ENCODE assay signal across 25 cellular contexts in genomic region chr1:235734335-235734734, GRCh38.
DNase-seq lines count a peak whose midpoint lies in the region; ATAC-seq, FAIRE-seq and TF ChIP-seq lines count a peak whose summit lies in the region.
"Had no signal": no experiment of that assay in that cellular context is flagged by ENCODE, and none has a peak within 500 bp of the region (broad histone marks: within the 10 kb centered on the region; RNA-seq: fewer than 3 reads in every experiment).

No MANE protein-coding gene starts in this region.

- H3K27ac Mint-ChIP-seq in CD4-positive, CD25-positive, alpha-beta regulatory T cell: no peak overlapping the region
- peak overlapping the region in 1 of 7 donors; percentile 26 for H3K27ac Mint-ChIP-seq in CD4-positive, alpha-beta memory T cell
- H3K27ac Mint-ChIP-seq: activated CD4-positive, alpha-beta memory T cell treated with anti-CD3 and anti-CD28 coated beads for 36 hours; H9; neural progenitor cell; WTC11 had no signal

- in situ Hi-C loops in GM12878 (cut with MboI): no loop called here

- intact Hi-C loops in CD4-positive, alpha-beta memory T cell (cut with micrococcal nuclease): no loop called here
- intact Hi-C loops in GM12878 (cut with micrococcal nuclease; ENCODE audit: unreplicated experiment): no loop called here

- H3K4me3 Mint-ChIP-seq in CD4-positive, CD25-positive, alpha-beta regulatory T cell: no peak overlapping the region
- no peak overlapping the region for H3K4me3 Mint-ChIP-seq in CD4-positive, alpha-beta memory T cell
- H3K4me3 Mint-ChIP-seq: activated CD4-positive, alpha-beta memory T cell treated with anti-CD3 and anti-CD28 coated beads for 36 hours; H9; neural progenitor cell; WTC11 had no signal

- no peaks in the 10 kb centered on the region for H3K27me3 ChIP-seq in CD4-positive, CD25-positive, alpha-beta regulatory T cell (ENCODE audit: control insufficient read depth, insufficient read depth, low read length)
- H3K27me3 ChIP-seq in CD4-positive, alpha-beta memory T cell (ENCODE audit: insufficient read depth, low read length): no peaks in the 10 kb centered on the region
- no peaks in the 10 kb centered on the region for H3K27me3 ChIP-seq in GM12878 (replicated peaks in 1 of 2; ENCODE audit: control insufficient read depth in 2 of 2, insufficient read depth in 2 of 2, low read length in 1 of 2)
- H3K27me3 ChIP-seq: adrenal gland; BLaER1 treated with 17β-estradiol and CSF1 and Interleukin-3, amounts not matched to agents 10 nM and 100 nM; body of pancreas; left lung; neural progenitor cell; right atrium auricular region; spleen; upper lobe of right lung had no signal

- TF ChIP-seq CTCF in GM12878 (IDR thresholded peaks at IDR 0.05 in 2 of 3, conservative IDR thresholded peaks at IDR 0.05 in 1 of 3; ENCODE audit: control insufficient read depth in 2 of 3, extremely low read depth in 1 of 3, insufficient read depth in 1 of 3, low read depth in 3 of 3, low read length in 3 of 3): no peak

- no peaks in the 10 kb centered on the region for H3K27me3 Mint-ChIP-seq in CD4-positive, CD25-positive, alpha-beta regulatory T cell
- no peaks in the 10 kb centered on the region for H3K27me3 Mint-ChIP-seq in CD4-positive, alpha-beta memory T cell
- H3K27me3 Mint-ChIP-seq: activated CD4-positive, alpha-beta memory T cell treated with anti-CD3 and anti-CD28 coated beads for 36 hours had no signal

- peak in 2 of 3 donors; percentile 11 to 52 for DNase-seq in CD4-positive, CD25-positive, alpha-beta regulatory T cell
- DNase-seq in CD4-positive, alpha-beta memory T cell: peak; percentile 20 to 52 (median 42)
- DNase-seq in LoVo (ENCODE audit: low spot score): peak; percentile 16
- DNase-seq in GM12878 (ENCODE audit: low read depth, low spot score): no peak
- no peak for DNase-seq in NCI-H1694 treated with DMSO at 0.1 percent for 48 hours (lab: John Stamatoyannopoulos, UW)
- DNase-seq: activated CD4-positive, alpha-beta memory T cell treated with anti-CD3 and anti-CD28 coated beads for 36 hours; adrenal gland; body of pancreas; H9; KG1; left lung; mesendoderm; NCI-H1436 treated with DMSO at 0.1 percent for 48 hours; spleen; stimulated activated CD4-positive, alpha-beta T cell treated with anti-CD3 and anti-CD28 coated beads, Interleukin-2, amount 100 ng/mL, for 48 hours; substantia nigra; upper lobe of right lung had no signal

- H3K9me3 Mint-ChIP-seq in CD4-positive, CD25-positive, alpha-beta regulatory T cell: no peaks in the 10 kb centered on the region
- H3K9me3 Mint-ChIP-seq in CD4-positive, alpha-beta memory T cell: no peaks in the 10 kb centered on the region
- H3K9me3 Mint-ChIP-seq: activated CD4-positive, alpha-beta memory T cell treated with anti-CD3 and anti-CD28 coated beads for 36 hours; H9; neural progenitor cell; WTC11 had no signal

- RAD21 ChIA-PET in GM12878 (lab: Charles Lee; ENCODE audit: unreplicated experiment): interaction anchor here (0.6 kb wide), 1 partner anchor 462 kb away, joined by 3 read pairs; no protein-coding TSS in a partner anchor

- no peak for FAIRE-seq in GM12878 (lab: Jason Lieb, UNC)

- no peak overlapping the region for H3K4me2 ChIP-seq in GM12878 (ENCODE audit: control insufficient read depth, insufficient read depth)
- H3K4me2 ChIP-seq: BLaER1 treated with 17β-estradiol and CSF1 and Interleukin-3, amounts not matched to agents 10 nM and 100 nM; neural progenitor cell had no signal

- H2AFZ ChIP-seq in GM12878 (ENCODE audit: control insufficient read depth, low read depth, low read length): no peak overlapping the region
- H2AFZ ChIP-seq: neural progenitor cell, parathyroid adenoma had no signal

- peaks cover 6% of the 10 kb centered on the region for H3K36me3 ChIP-seq in CD4-positive, CD25-positive, alpha-beta regulatory T cell (ENCODE audit: control insufficient read depth, insufficient read depth, low read length)
- no peaks in the 10 kb centered on the region for H3K36me3 ChIP-seq in CD4-positive, alpha-beta memory T cell (ENCODE audit: insufficient read depth, low read length)
- no peaks in the 10 kb centered on the region for H3K36me3 ChIP-seq in GM12878 (ENCODE audit: control insufficient read depth in 2 of 2, insufficient read depth in 2 of 2, low read length in 1 of 2)
- H3K36me3 ChIP-seq: neural progenitor cell had no signal

- TF ChIP-seq RAD21 in GM12878 (IDR thresholded peaks at IDR 0.05; ENCODE audit: insufficient read depth, low read depth, low read length): no peak

- no peaks in the 10 kb centered on the region for H3K79me2 ChIP-seq in GM12878 (ENCODE audit: control insufficient read depth, insufficient read depth, low read length)
- H3K79me2 ChIP-seq: parathyroid adenoma had no signal

- no peak overlapping the region for H3K9ac ChIP-seq in GM12878 (ENCODE audit: control insufficient read depth, insufficient read depth, low read length)
- H3K9ac ChIP-seq: BLaER1 treated with 17β-estradiol and CSF1 and Interleukin-3, amounts not matched to agents 10 nM and 100 nM; neural progenitor cell; parathyroid adenoma had no signal

- no peak overlapping the region for H3K4me3 ChIP-seq in CD4-positive, CD25-positive, alpha-beta regulatory T cell (ENCODE audit: low read depth, low read length)
- H3K4me3 ChIP-seq in CD4-positive, alpha-beta memory T cell (ENCODE audit: low read length in 2 of 2): no peak overlapping the region
- no peak overlapping the region for H3K4me3 ChIP-seq in GM12878
- H3K4me3 ChIP-seq: adrenal gland; BLaER1 treated with 17β-estradiol and CSF1 and Interleukin-3, amounts not matched to agents 10 nM and 100 nM; body of pancreas; left lung; neural progenitor cell; right atrium auricular region; spleen; upper lobe of right lung had no signal

- SMC1A ChIA-PET in GM12878 (lab: Charles Lee; ENCODE audit: uncharacterized antibody, unreplicated experiment): no interaction called here

- POLR2A ChIA-PET in CD4-positive, alpha-beta memory T cell (lab: Charles Lee; ENCODE audit: partially characterized antibody): no interaction called here
- POLR2A ChIA-PET in GM12878 (lab: Charles Lee): no interaction called here

- peak; percentile 68 to 71 for ATAC-seq in CD4-positive, CD25-positive, alpha-beta regulatory T cell (ENCODE audit: low read depth in 2 of 2)
- ATAC-seq in GM12878: no peak
- no peak for ATAC-seq in HG02885 (IDR thresholded peaks at IDR 0.05; ENCODE audit: poor library complexity, unreplicated experiment)
- no peak for ATAC-seq in GM21526 (IDR thresholded peaks at IDR 0.05; ENCODE audit: low FRiP score, unreplicated experiment)
- ATAC-seq: body of pancreas, left lung, upper lobe of right lung, WTC11 had no signal

- H3K27ac ChIP-seq in CD4-positive, CD25-positive, alpha-beta regulatory T cell (ENCODE audit: insufficient read depth, low read length, poor library complexity, severe bottlenecking): no peak overlapping the region
- no peak overlapping the region for H3K27ac ChIP-seq in CD4-positive, alpha-beta memory T cell (ENCODE audit: low read depth, low read length)
- H3K27ac ChIP-seq in GM12878 (ENCODE audit: control insufficient read depth, insufficient read depth): no peak overlapping the region
- H3K27ac ChIP-seq: adrenal gland; BLaER1 treated with 17β-estradiol and CSF1 and Interleukin-3, amounts not matched to agents 10 nM and 100 nM; body of pancreas; epithelial cell of prostate; left lung; neural progenitor cell; parathyroid adenoma; right atrium auricular region; spleen; upper lobe of right lung had no signal

- CTCF ChIA-PET in CD4-positive, alpha-beta memory T cell (lab: Charles Lee; ENCODE audit: partially characterized antibody): no interaction called here
- CTCF ChIA-PET in GM12878 (lab: Yijun Ruan, JAX): interaction anchor here (1.0 to 3.3 kb wide), 2 partner anchors 39 to 108 kb away, joined by 4 to 12 read pairs; no protein-coding TSS in a partner anchor

- TF ChIP-seq POLR2A in GM12878 (IDR thresholded peaks at IDR 0.05; ENCODE audit: low read depth, low read length): no peak

- peaks cover 0 to 7% (median 5%) of the 10 kb centered on the region in 4 donors for H3K4me1 Mint-ChIP-seq in CD4-positive, CD25-positive, alpha-beta regulatory T cell
- peaks cover 0 to 3% (median 0%) of the 10 kb centered on the region in 4 donors for H3K4me1 Mint-ChIP-seq in CD4-positive, alpha-beta memory T cell
- H3K4me1 Mint-ChIP-seq: H9, neural progenitor cell, WTC11 had no signal

- no TSS peak for BruUV-seq in GM12878 (replicated peaks; lab: Mats Ljungman, UMichigan)

- peaks cover 27% of the 10 kb centered on the region for H3K36me3 Mint-ChIP-seq in CD4-positive, CD25-positive, alpha-beta regulatory T cell
- peaks cover 31 to 36% of the 10 kb centered on the region in 2 donors for H3K36me3 Mint-ChIP-seq in CD4-positive, alpha-beta memory T cell
- H3K36me3 Mint-ChIP-seq: neural progenitor cell, WTC11 had no signal

- no peaks in the 10 kb centered on the region for H4K20me1 ChIP-seq in GM12878 (ENCODE audit: control insufficient read depth, insufficient read depth)

- TF ChIP-seq EP300 in GM12878 (IDR thresholded peaks at IDR 0.05; ENCODE audit: borderline replicate concordance in 1 of 2, control insufficient read depth in 1 of 2, low read depth in 2 of 2, low read length in 2 of 2): no peak

- no peaks in the 10 kb centered on the region for H3K4me1 ChIP-seq in CD4-positive, CD25-positive, alpha-beta regulatory T cell (ENCODE audit: control insufficient read depth, insufficient read depth, low read length, poor library complexity, severe bottlenecking)
- no peaks in the 10 kb centered on the region for H3K4me1 ChIP-seq in CD4-positive, alpha-beta memory T cell (ENCODE audit: insufficient read depth, low read length)
- H3K4me1 ChIP-seq in GM12878 (ENCODE audit: control insufficient read depth, insufficient read depth, low read length): no peaks in the 10 kb centered on the region
- H3K4me1 ChIP-seq: adrenal gland, body of pancreas, left lung, neural progenitor cell, parathyroid adenoma, right atrium auricular region, spleen, upper lobe of right lung had no signal

- no peaks in the 10 kb centered on the region for H3K9me3 ChIP-seq in CD4-positive, CD25-positive, alpha-beta regulatory T cell (ENCODE audit: control insufficient read depth in 2 of 2, low read length in 2 of 2)
- no peaks in the 10 kb centered on the region for H3K9me3 ChIP-seq in CD4-positive, alpha-beta memory T cell (ENCODE audit: control insufficient read depth in 1 of 2, low read length in 2 of 2)
- no peaks in the 10 kb centered on the region for H3K9me3 ChIP-seq in GM12878 (replicated peaks; ENCODE audit: control insufficient read depth, insufficient read depth, low read length)
- H3K9me3 ChIP-seq: adrenal gland; BLaER1 treated with 17β-estradiol and CSF1 and Interleukin-3, amounts not matched to agents 10 nM and 100 nM; body of pancreas; left lung; right atrium auricular region; spleen; upper lobe of right lung had no signal

Comparison
In these comparisons a context has a peak if more than half of its experiments do, and no peak if none do; other contexts are left out.
1. ATAC-seq: peak in CD4-positive, CD25-positive, alpha-beta regulatory T cell (2 of 2); none in GM12878 (single experiment), HG02885 (single experiment) and GM21526 (single experiment).
2. DNase-seq: peak in CD4-positive, CD25-positive, alpha-beta regulatory T cell (2 of 3), CD4-positive, alpha-beta memory T cell (5 of 5) and LoVo (single experiment); none in GM12878 (single experiment) and NCI-H1694 treated with DMSO at 0.1 percent for 48 hours (single experiment).